In genomic region chr14:99971087-99971928, GRCh38 we compare ENCODE assay signal across 1 cellular context.
TF ChIP-seq lines count a peak whose summit lies in the region.

No MANE protein-coding gene starts in this region.

TF ChIP-seq in IMR-90, 13 proteins besides CTCF, POLR2A, EP300 and RAD21:
- TF ChIP-seq MAZ (IDR thresholded peaks at IDR 0.05; ENCODE audit: borderline replicate concordance, low read depth, low read length) (no peak; the same call in 1 of the 2 replicates), BHLHE40 (IDR thresholded peaks at IDR 0.05; ENCODE audit: low read depth, low read length) (no peak), ELK1 (IDR thresholded peaks at IDR 0.05; ENCODE audit: borderline replicate concordance, low read depth, low read length) (no peak), USF2 (IDR thresholded peaks at IDR 0.05; ENCODE audit: low read depth, low read length) (peak; percentile 68; the same call in 1 of the 2 replicates)
